Comparison of ENCODE assay signal across 24 cellular contexts in the genomic region with DNA sequence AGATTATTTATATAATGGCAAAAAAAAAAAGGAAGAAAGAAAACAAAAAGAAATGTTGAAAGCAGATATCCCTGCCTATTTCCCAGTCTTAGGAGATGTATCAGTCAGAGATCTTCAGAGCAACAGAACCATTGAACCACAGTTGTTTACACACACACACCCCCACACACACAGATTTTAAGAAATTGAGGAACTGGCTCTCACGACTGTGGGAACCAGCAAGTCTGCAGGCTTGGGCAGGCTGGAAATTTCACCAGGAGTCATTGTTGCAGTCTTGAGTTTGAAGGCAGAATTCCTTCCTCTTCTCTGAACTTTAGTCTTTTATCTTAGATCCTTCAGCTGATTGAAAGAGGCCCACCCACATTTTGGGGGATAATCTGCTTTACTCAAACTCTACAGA.
"Had no signal": no experiment of that assay in that cellular context is flagged by ENCODE, and none has a peak within 500 bp of the region (broad histone marks: within the 10 kb centered on the region; RNA-seq: fewer than 3 reads in every experiment).

No MANE protein-coding gene starts in this region.

- H3K4me3 ChIP-seq: breast epithelium, colonic mucosa, MG63 had no signal

- ATAC-seq: activated CD4-positive, alpha-beta T cell treated with anti-CD3 and anti-CD28 coated beads for 36 hours; activated CD8-positive, alpha-beta T cell treated with anti-CD3 and anti-CD28 coated beads for 36 hours; T-cell had no signal

- H3K27ac ChIP-seq: breast epithelium, colonic mucosa, KMS-11, VCaP had no signal

- H3K27me3 ChIP-seq: breast epithelium, colonic mucosa, MG63 had no signal

- H3K4me1 ChIP-seq: breast epithelium, colonic mucosa had no signal

- H3K36me3 ChIP-seq: breast epithelium, colonic mucosa, MG63 had no signal

- H3K9me3 ChIP-seq: colonic mucosa, MG63 had no signal

- DNase-seq: activated CD4-positive, alpha-beta T cell treated with anti-CD3 and anti-CD28 coated beads for 36 hours; activated CD4-positive, CD25-positive, alpha-beta regulatory T cell; activated CD8-positive, alpha-beta memory T cell treated with anti-CD3 and anti-CD28 coated beads, Interleukin-2, amount 50 U/mL, for 48 hours; activated CD8-positive, alpha-beta T cell treated with anti-CD3 and anti-CD28 coated beads for 36 hours; activated naive CD4-positive, alpha-beta T cell; activated T-cell treated with anti-CD3 and anti-CD28 coated beads, Interleukin-2, amount 50 U/mL, for 1 hour; aorta; caudate nucleus; colonic mucosa; MG63; NCI-H1105; NCI-H1436; NCI-H187; NCI-H2081; NCI-H510A treated with DMSO at 0.1 percent for 48 hours; NCI-H69; NK-92 treated with Interleukin-12 subunit alpha and Interleukin-12 subunit beta, amount 100 ng/mL, for 24 hours; SIG-M5; T-cell; T-helper 2 cell; T1000 had no signal
